7 cellular contexts compared by ENCODE assay signal in the genomic region with DNA sequence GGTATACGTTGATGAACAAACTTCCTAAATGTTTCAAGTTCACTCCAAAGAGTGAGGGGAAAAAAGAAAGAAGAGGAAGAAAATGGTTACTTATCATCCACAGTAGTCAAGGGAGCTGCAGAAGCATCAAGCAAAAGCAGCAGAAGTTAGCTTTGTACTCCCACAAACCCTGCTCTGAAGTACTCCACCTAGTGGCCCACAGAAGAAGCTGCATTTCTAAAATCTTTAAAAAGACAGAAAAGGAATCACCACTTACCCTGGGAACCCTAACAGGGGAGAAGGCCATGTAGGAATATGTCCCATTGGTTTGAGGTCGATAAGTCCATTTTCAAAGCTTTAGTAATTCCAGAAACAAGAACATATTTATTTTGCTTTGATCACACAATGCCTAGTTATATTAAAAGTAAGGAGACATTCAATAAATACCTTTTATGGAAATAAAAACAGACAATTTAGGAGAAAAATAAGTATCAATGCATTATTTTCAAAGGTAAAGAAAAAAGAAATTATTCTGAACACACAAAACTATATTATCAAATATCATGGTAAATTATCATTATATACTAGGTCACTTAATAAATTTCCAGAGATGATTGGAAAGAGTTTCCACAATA.
A peak's percentile ranks its signal among the peaks of the same experiment; 100 is the strongest.
DNase-seq lines count a peak whose midpoint lies in the region; FAIRE-seq and TF ChIP-seq lines count a peak whose summit lies in the region.
"Not testable (repeated sequence)": the region's sequence is repeated elsewhere in the genome, so short reads cannot be mapped to it uniquely, and the experiment has no call there.

No MANE protein-coding gene starts in this region.

- not testable (repeated sequence) for H3K14ac ChIP-seq in H9 (ENCODE audit: insufficient read depth, low read length)

- H3K27ac ChIP-seq in H9 (ENCODE audit: insufficient read length, low read depth, low read length); osteoblast (ENCODE audit: low read depth, low read length): not testable (repeated sequence)

- intact Hi-C loops in Caco-2 (cut with micrococcal nuclease; ENCODE audit: unreplicated experiment): loop anchor here (1.0 kb wide), 1 partner anchor 71 kb away; no protein-coding TSS in a partner anchor

- DNase-seq in Caco-2 (peak in 1 of 2 experiments; percentile 32), NCI-H446 treated with DMSO at 0.1 percent for 48 hours (lab: John Stamatoyannopoulos, UW) (peak; percentile 2)
- DNase-seq in H9; chondrocyte (ENCODE audit: low spot score); glutamatergic neuron; osteoblast (ENCODE audit: insufficient read length, low spot score, missing footprints): not testable (repeated sequence)

- not testable (repeated sequence) for H3K36me3 ChIP-seq in Caco-2 (ENCODE audit: control insufficient read depth, insufficient read depth, low read length); osteoblast (ENCODE audit: insufficient read depth, low read length)

- POLR2A ChIA-PET in Caco-2 (lab: Charles Lee): not testable (repeated sequence)

- H3K4me3 Mint-ChIP-seq in Caco-2 (ENCODE audit: unreplicated experiment); H9; chondrocyte (ENCODE audit: unreplicated experiment); glutamatergic neuron (ENCODE audit: unreplicated experiment): not testable (repeated sequence)

- not testable (repeated sequence) for H3K9ac ChIP-seq in H9 (ENCODE audit: extremely low read depth, insufficient read length, low read length)

- H2BK15ac ChIP-seq in H9 (ENCODE audit: low read depth, low read length): not testable (repeated sequence)

- H3K79me1 ChIP-seq in H9 (ENCODE audit: insufficient read depth, low read depth, low read length, poor library complexity, severe bottlenecking): not testable (repeated sequence)

- H3K4me3 ChIP-seq in Caco-2 (ENCODE audit: low read depth, low read length); osteoblast (ENCODE audit: insufficient read depth, low read length): not testable (repeated sequence)

- not testable (repeated sequence) for H2BK120ac ChIP-seq in H9 (ENCODE audit: low read depth, low read length, poor library complexity, severe bottlenecking)

- FAIRE-seq in TTC549 (lab: Jason Lieb, UNC): peak; percentile 70

- peak; percentile 62 to 84 for TF ChIP-seq CTCF in Caco-2 (IDR thresholded peaks at IDR 0.05; ENCODE audit: insufficient read depth in 1 of 2, low read depth in 1 of 2, low read length in 1 of 2, severe bottlenecking in 1 of 2, unreplicated experiment in 1 of 2)
- peak; percentile 54 for TF ChIP-seq CTCF in H9 (conservative IDR thresholded peaks at IDR 0.05)
- peak; percentile 53 for TF ChIP-seq CTCF in chondrocyte (IDR thresholded peaks at IDR 0.05)
- peak; percentile 85 for TF ChIP-seq CTCF in glutamatergic neuron (IDR thresholded peaks at IDR 0.05; ENCODE audit: partially characterized antibody, unreplicated experiment)
- TF ChIP-seq CTCF in osteoblast (IDR thresholded peaks at IDR 0.05; ENCODE audit: extremely low read depth, low read depth, low read length): peak; percentile 27

- H3K18ac ChIP-seq in H9 (ENCODE audit: insufficient read length, low read depth, low read length): not testable (repeated sequence)

- not testable (repeated sequence) for H3K27me3 Mint-ChIP-seq in Caco-2 (ENCODE audit: insufficient read depth, unreplicated experiment); H9 (ENCODE audit: low read depth); chondrocyte (ENCODE audit: low read depth); glutamatergic neuron (ENCODE audit: unreplicated experiment)

- not testable (repeated sequence) for H4K91ac ChIP-seq in H9 (ENCODE audit: insufficient read length, low read depth, low read length)

- not testable (repeated sequence) for H2AFZ ChIP-seq in H9 (ENCODE audit: low read length); osteoblast (ENCODE audit: low read length)

- H3K4ac ChIP-seq in H9 (ENCODE audit: low read depth, low read length): not testable (repeated sequence)

- no CpG with 5 or more reads among the region's 2 CpGs for WGBS in H9 (ENCODE audit: extremely low coverage, insufficient read length, low lambda C conversion rate)

- CTCF ChIA-PET in Caco-2 (lab: Charles Lee): interaction anchor here (1.0 to 1.4 kb wide), 3 partner anchors 20 to 1300 kb away, joined by 3 to 9 read pairs (median 8); no protein-coding TSS in a partner anchor

- H3K36me3 Mint-ChIP-seq in Caco-2 (ENCODE audit: insufficient read depth, unreplicated experiment); chondrocyte (ENCODE audit: low read depth); glutamatergic neuron (ENCODE audit: unreplicated experiment): not testable (repeated sequence)
- peaks cover 0 to 18% (median 2%) of the 10 kb centered on the region in 3 experiments; a peak in 5 of 7 replicates for H3K36me3 Mint-ChIP-seq in H9 (ENCODE audit: insufficient read depth in 1 of 3, low read depth in 3 of 3)

- H3K9me3 Mint-ChIP-seq in Caco-2 (ENCODE audit: unreplicated experiment); glutamatergic neuron (ENCODE audit: unreplicated experiment): not testable (repeated sequence)
- H3K9me3 Mint-ChIP-seq in H9: peaks cover 76 to 90% of the 10 kb centered on the region in 2 experiments
- H3K9me3 Mint-ChIP-seq in chondrocyte (ENCODE audit: low read depth): peaks cover 47% of the 10 kb centered on the region

- not testable (repeated sequence) for H4K8ac ChIP-seq in H9 (replicated peaks; ENCODE audit: insufficient read length, low read depth, low read length)

- H3K4me2 ChIP-seq in H9 (ENCODE audit: insufficient read depth, insufficient read length, low read length); osteoblast (ENCODE audit: insufficient read depth, low read length): not testable (repeated sequence)

- H2BK20ac ChIP-seq in H9 (ENCODE audit: low read depth, low read length, poor library complexity, severe bottlenecking): not testable (repeated sequence)

- not testable (repeated sequence) for H3K4me1 Mint-ChIP-seq in Caco-2 (ENCODE audit: low read depth, unreplicated experiment); H9; chondrocyte (ENCODE audit: low read depth); glutamatergic neuron (ENCODE audit: low read depth, unreplicated experiment)

- H3K23me2 ChIP-seq in H9 (ENCODE audit: insufficient read length, low read depth, low read length, poor library complexity, severe bottlenecking): not testable (repeated sequence)

- not testable (repeated sequence) for H3K4me1 ChIP-seq in Caco-2; H9 (ENCODE audit: insufficient read depth, low read length); osteoblast (ENCODE audit: insufficient read depth, low read length)

- H3K27ac Mint-ChIP-seq in Caco-2 (ENCODE audit: unreplicated experiment); H9; chondrocyte (ENCODE audit: unreplicated experiment); glutamatergic neuron (ENCODE audit: unreplicated experiment): not testable (repeated sequence)

- H3T11ph ChIP-seq in H9 (ENCODE audit: low read length): not testable (repeated sequence)

- not testable (repeated sequence) for H3K9me3 ChIP-seq in Caco-2; H9 (ENCODE audit: control insufficient read depth, low read depth, low read length); osteoblast (ENCODE audit: low read depth, low read length)

- not testable (repeated sequence) for H3K56ac ChIP-seq in H9 (ENCODE audit: insufficient read length, low read depth, low read length)

- H4K5ac ChIP-seq in H9 (ENCODE audit: insufficient read length, low read depth, low read length): not testable (repeated sequence)

- not testable (repeated sequence) for H2BK5ac ChIP-seq in H9 (ENCODE audit: insufficient read length, low read length)

- H3K27me3 ChIP-seq in Caco-2 (replicated peaks; ENCODE audit: control insufficient read depth, insufficient read depth, low read length); H9 (ENCODE audit: insufficient read depth, low read length); osteoblast (ENCODE audit: insufficient read depth, low read length): not testable (repeated sequence)

- H2BK12ac ChIP-seq in H9 (ENCODE audit: insufficient read length, low read depth, low read length): not testable (repeated sequence)

- not testable (repeated sequence) for H3K23ac ChIP-seq in H9 (ENCODE audit: insufficient read length, low read depth, low read length)

- H2AK5ac ChIP-seq in H9 (ENCODE audit: insufficient read length, low read length): not testable (repeated sequence)

- not testable (repeated sequence) for H4K20me1 ChIP-seq in H9 (ENCODE audit: control insufficient read depth, insufficient read depth, insufficient read length); osteoblast (ENCODE audit: insufficient read depth, low read length)

- not testable (repeated sequence) for BruUV-seq in Caco-2 (replicated peaks; lab: Mats Ljungman, UMichigan)

- H3K79me2 ChIP-seq in H9 (ENCODE audit: insufficient read depth, low read length); osteoblast (ENCODE audit: insufficient read depth, low read length): not testable (repeated sequence)

Comparison
In these comparisons a context has a peak if more than half of its experiments do, and no peak if none do; other contexts are left out.
1. CTCF ChIP-seq: peak in every context shown above with its lines; median percentile 85 in glutamatergic neuron; 73 in Caco-2; 54 in H9; 53 in chondrocyte; 27 in osteoblast.